13 cellular contexts compared by ENCODE assay signal in genomic region chr2:99984781-99985525, GRCh38.
DNase-seq lines count a peak whose midpoint lies in the region; TF ChIP-seq lines count a peak whose summit lies in the region.
"Had no signal": no experiment of that assay in that cellular context is flagged by ENCODE, and none has a peak within 500 bp of the region (broad histone marks: within the 10 kb centered on the region; RNA-seq: fewer than 3 reads in every experiment).

No MANE protein-coding gene starts in this region.

- TF ChIP-seq POLR2A in vagina (IDR thresholded peaks at IDR 0.05), result no peak

- H3K4me1 ChIP-seq in fibroblast of lung (ENCODE audit: control insufficient read depth, extremely low read depth, insufficient read depth, low read length) (peaks cover 3% of the 10 kb centered on the region), vagina (no peaks in the 10 kb centered on the region)

- intact Hi-C loops in vagina (cut with DNase I), result no loop called here

- H3K9ac ChIP-seq in fibroblast of lung (ENCODE audit: insufficient read depth, low read length), result no peak overlapping the region

- TF ChIP-seq CTCF in fibroblast of lung (conservative IDR thresholded peaks at IDR 0.05 in 1 of 2, IDR thresholded peaks at IDR 0.05 in 1 of 2; ENCODE audit: low read depth in 1 of 2, low read length in 2 of 2) (no peak), vagina (IDR thresholded peaks at IDR 0.05) (no peak)

- peak overlapping the region; percentile 32 for H3K4me2 ChIP-seq in fibroblast of lung (ENCODE audit: extremely low read depth, insufficient read depth, low read length)

- peak overlapping the region; percentile 52 for H2AFZ ChIP-seq in fibroblast of lung (ENCODE audit: low read length)

- H3K4me3 ChIP-seq in fibroblast of lung (replicated peaks in 1 of 4; ENCODE audit: control extremely low read depth in 1 of 4, insufficient read depth in 1 of 4, low read depth in 3 of 4, low read length in 4 of 4) (no peak overlapping the region), vagina (no peak overlapping the region)
- H3K4me3 ChIP-seq: stomach had no signal

- H4K20me1 ChIP-seq in fibroblast of lung (ENCODE audit: control insufficient read depth, extremely low read depth, insufficient read depth, low read length), result no peaks in the 10 kb centered on the region

- H3K79me2 ChIP-seq in fibroblast of lung (ENCODE audit: control insufficient read depth, insufficient read depth, low read length), result no peaks in the 10 kb centered on the region

- H3K27ac ChIP-seq in fibroblast of lung (ENCODE audit: insufficient read depth, low read length), result no peak overlapping the region
- H3K27ac ChIP-seq in vagina, result no peak overlapping the region
- H3K27ac ChIP-seq: stomach had no signal

- in situ Hi-C loops in ACHN (cut with HindIII; ENCODE audit: low pct_ligation_motif_present, low pct_unique_long_range_greater_than_20kb, low sequenced_read_pairs), result no loop called here

- no peaks in the 10 kb centered on the region for H3K9me3 ChIP-seq in fibroblast of lung (ENCODE audit: control insufficient read depth, insufficient read depth, low read depth, low read length)
- no peaks in the 10 kb centered on the region for H3K9me3 ChIP-seq in vagina
- H3K9me3 ChIP-seq: stomach had no signal

- H3K36me3 ChIP-seq in fibroblast of lung (ENCODE audit: control insufficient read depth, insufficient read depth, low read length), result no peaks in the 10 kb centered on the region
- no peaks in the 10 kb centered on the region for H3K36me3 ChIP-seq in vagina
- H3K36me3 ChIP-seq: stomach had no signal

- no peaks in the 10 kb centered on the region for H3K27me3 ChIP-seq in fibroblast of lung (ENCODE audit: control insufficient read depth, insufficient read depth, low read length)
- no peaks in the 10 kb centered on the region for H3K27me3 ChIP-seq in vagina
- H3K27me3 ChIP-seq: stomach had no signal

- DNase-seq in GM04504 (ENCODE audit: low read depth) (peak; percentile 54), NCI-H526 (lab: John Stamatoyannopoulos, UW) (peak; percentile 9 to 26), fibroblast of lung (ENCODE audit: low read depth in 2 of 2) (peak; percentile 29 to 81), renal cortical epithelial cell (ENCODE audit: low read depth) (peak; percentile 66), ACHN (no peak), vagina (ENCODE audit: extremely low spot score in 2 of 2) (no peak), iPS-NIHi11 (ENCODE audit: low spot score) (no peak)
- DNase-seq: dermis blood vessel endothelial cell, midbrain, NCI-H187 treated with DMSO at 0.1 percent for 48 hours, PC-3, stomach, T1000 had no signal

Comparison
In these comparisons a context has a peak if more than half of its experiments do, and no peak if none do; other contexts are left out.
1. DNase-seq: peak in GM04504 (single experiment), NCI-H526 (2 of 2), fibroblast of lung (2 of 2) and renal cortical epithelial cell (single experiment); none in ACHN (single experiment), vagina (0 of 2) and iPS-NIHi11 (single experiment).